In genomic region chrY:8128578-8128977, GRCh38 we compare ENCODE assay signal across 24 cellular contexts.
"Had no signal": no experiment of that assay in that cellular context is flagged by ENCODE, and none has a peak within 500 bp of the region (broad histone marks: within the 10 kb centered on the region; RNA-seq: fewer than 3 reads in every experiment).

No MANE protein-coding gene starts in this region.

- H3K9me3 Mint-ChIP-seq: dendritic cell treated with granulocyte-macrophage colony-stimulating factor and Interleukin-4, amounts not matched to agents 40 ng/mL and 50 ng/mL, for 4 days; endodermal cell had no signal

- H3K36me3 ChIP-seq: colonic mucosa, esophagus muscularis mucosa, esophagus squamous epithelium, gastrocnemius medialis, gastroesophageal sphincter, heart left ventricle, heart right ventricle had no signal

- H3K4me1 Mint-ChIP-seq: endodermal cell had no signal

- H3K9me3 ChIP-seq: colonic mucosa, esophagus muscularis mucosa, esophagus squamous epithelium, gastrocnemius medialis, gastroesophageal sphincter, heart left ventricle, heart right ventricle had no signal

- H3K27ac ChIP-seq: colonic mucosa, coronary artery, dorsolateral prefrontal cortex, epithelial cell of prostate, esophagus muscularis mucosa, esophagus squamous epithelium, foreskin keratinocyte, gastrocnemius medialis, gastroesophageal sphincter, heart left ventricle, heart right ventricle had no signal

- H3K27ac Mint-ChIP-seq: dendritic cell treated with granulocyte-macrophage colony-stimulating factor and Interleukin-4, amounts not matched to agents 40 ng/mL and 50 ng/mL, for 4 days; effector memory CD8-positive, alpha-beta T cell; endodermal cell had no signal

- ATAC-seq: effector memory CD8-positive, alpha-beta T cell; esophagus mucosa; foreskin keratinocyte; gastrocnemius medialis; gastroesophageal sphincter; heart left ventricle; heart right ventricle had no signal

- H3K4me3 ChIP-seq: colonic mucosa, coronary artery, dorsolateral prefrontal cortex, esophagus muscularis mucosa, esophagus squamous epithelium, gastrocnemius medialis, gastroesophageal sphincter, heart left ventricle, heart right ventricle had no signal

- DNase-seq: colonic mucosa; cortex of kidney; dermis blood vessel endothelial cell; dorsolateral prefrontal cortex; effector CD4-positive, alpha-beta T cell; effector CD8-positive, alpha-beta T cell; effector memory CD4-positive, alpha-beta T cell; effector memory CD8-positive, alpha-beta T cell; endodermal cell; erythroblast; esophagus squamous epithelium; foreskin fibroblast; foreskin keratinocyte; foreskin melanocyte; gastrocnemius medialis; head of caudate nucleus; heart left ventricle; heart right ventricle had no signal

- H3K4me3 Mint-ChIP-seq: dendritic cell treated with granulocyte-macrophage colony-stimulating factor and Interleukin-4, amounts not matched to agents 40 ng/mL and 50 ng/mL, for 4 days; effector memory CD8-positive, alpha-beta T cell; endodermal cell had no signal

- H3K27me3 ChIP-seq: colonic mucosa, dorsolateral prefrontal cortex, esophagus muscularis mucosa, esophagus squamous epithelium, foreskin keratinocyte, gastrocnemius medialis, gastroesophageal sphincter, heart left ventricle, heart right ventricle had no signal

- H3K27me3 Mint-ChIP-seq: dendritic cell treated with granulocyte-macrophage colony-stimulating factor and Interleukin-4, amounts not matched to agents 40 ng/mL and 50 ng/mL, for 4 days; effector memory CD8-positive, alpha-beta T cell had no signal

- H3K4me1 ChIP-seq: colonic mucosa, esophagus muscularis mucosa, esophagus squamous epithelium, gastrocnemius medialis, gastroesophageal sphincter, heart left ventricle, heart right ventricle had no signal
